Comparison of ENCODE assay signal across 9 cellular contexts in the genomic region with DNA sequence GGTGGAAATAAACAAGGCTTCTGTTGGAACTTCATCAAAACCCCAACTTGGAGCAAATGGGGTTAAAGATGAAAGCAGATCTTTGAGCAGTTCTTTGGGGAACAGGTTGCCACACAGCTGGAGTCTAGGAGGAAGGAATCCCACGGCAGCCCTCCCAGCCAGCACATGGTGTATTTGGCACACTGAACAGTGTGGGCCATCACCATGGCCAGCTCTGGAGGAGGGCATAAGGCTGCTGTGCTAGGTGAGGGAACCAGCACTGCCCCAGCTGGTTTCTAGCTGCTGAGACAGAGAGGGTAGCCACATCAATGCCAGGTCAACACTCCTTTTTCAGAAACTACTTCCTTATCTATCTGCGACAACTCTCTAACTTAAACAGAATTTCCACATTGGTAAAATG. TPM values are rescaled to one million over a fixed set of nuclear protein-coding genes. Genes with fewer than 3 reads are reported as not detected.
"Had no signal": no experiment of that assay in that cellular context is flagged by ENCODE, and none has a peak within 500 bp of the region (broad histone marks: within the 10 kb centered on the region; RNA-seq: fewer than 3 reads in every experiment).

No MANE protein-coding gene starts in this region.

RNA-seq across cellular contexts. Expression of gene TBX20, which starts 33.7 kb away (rescaled TPM):
- total RNA-seq: lower leg skin, natural killer cell, occipital lobe, osteocyte, posterior vena cava, psoas muscle, stomach, transverse colon had no signal
- polyA plus RNA-seq: lung, psoas muscle, stomach had no signal
